1 cellular context compared by ENCODE assay signal in the genomic region with DNA sequence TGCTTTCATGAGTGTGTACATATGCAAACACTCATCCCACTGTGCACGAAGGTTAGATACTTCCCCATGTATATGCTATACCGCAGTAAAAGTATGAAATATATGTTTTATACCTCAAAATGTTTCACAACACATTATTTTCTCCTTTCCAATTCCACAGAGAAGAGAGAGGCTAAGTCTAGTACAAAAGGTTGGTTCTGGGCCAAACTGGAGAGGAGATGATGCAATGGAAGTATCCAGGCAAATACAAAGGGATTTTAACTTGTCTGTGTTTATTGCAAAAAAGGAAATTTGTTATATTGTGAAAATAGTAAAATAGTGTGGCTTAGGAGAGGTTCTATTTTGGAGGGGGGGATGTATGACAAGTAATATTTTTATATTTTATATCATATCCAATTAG.
TF ChIP-seq lines count a peak whose summit lies in the region.

No MANE protein-coding gene starts in this region.

TF ChIP-seq in GM23338, 12 proteins besides CTCF, POLR2A, EP300 and RAD21 (continued from another document):
- TF ChIP-seq, protein P1, sequence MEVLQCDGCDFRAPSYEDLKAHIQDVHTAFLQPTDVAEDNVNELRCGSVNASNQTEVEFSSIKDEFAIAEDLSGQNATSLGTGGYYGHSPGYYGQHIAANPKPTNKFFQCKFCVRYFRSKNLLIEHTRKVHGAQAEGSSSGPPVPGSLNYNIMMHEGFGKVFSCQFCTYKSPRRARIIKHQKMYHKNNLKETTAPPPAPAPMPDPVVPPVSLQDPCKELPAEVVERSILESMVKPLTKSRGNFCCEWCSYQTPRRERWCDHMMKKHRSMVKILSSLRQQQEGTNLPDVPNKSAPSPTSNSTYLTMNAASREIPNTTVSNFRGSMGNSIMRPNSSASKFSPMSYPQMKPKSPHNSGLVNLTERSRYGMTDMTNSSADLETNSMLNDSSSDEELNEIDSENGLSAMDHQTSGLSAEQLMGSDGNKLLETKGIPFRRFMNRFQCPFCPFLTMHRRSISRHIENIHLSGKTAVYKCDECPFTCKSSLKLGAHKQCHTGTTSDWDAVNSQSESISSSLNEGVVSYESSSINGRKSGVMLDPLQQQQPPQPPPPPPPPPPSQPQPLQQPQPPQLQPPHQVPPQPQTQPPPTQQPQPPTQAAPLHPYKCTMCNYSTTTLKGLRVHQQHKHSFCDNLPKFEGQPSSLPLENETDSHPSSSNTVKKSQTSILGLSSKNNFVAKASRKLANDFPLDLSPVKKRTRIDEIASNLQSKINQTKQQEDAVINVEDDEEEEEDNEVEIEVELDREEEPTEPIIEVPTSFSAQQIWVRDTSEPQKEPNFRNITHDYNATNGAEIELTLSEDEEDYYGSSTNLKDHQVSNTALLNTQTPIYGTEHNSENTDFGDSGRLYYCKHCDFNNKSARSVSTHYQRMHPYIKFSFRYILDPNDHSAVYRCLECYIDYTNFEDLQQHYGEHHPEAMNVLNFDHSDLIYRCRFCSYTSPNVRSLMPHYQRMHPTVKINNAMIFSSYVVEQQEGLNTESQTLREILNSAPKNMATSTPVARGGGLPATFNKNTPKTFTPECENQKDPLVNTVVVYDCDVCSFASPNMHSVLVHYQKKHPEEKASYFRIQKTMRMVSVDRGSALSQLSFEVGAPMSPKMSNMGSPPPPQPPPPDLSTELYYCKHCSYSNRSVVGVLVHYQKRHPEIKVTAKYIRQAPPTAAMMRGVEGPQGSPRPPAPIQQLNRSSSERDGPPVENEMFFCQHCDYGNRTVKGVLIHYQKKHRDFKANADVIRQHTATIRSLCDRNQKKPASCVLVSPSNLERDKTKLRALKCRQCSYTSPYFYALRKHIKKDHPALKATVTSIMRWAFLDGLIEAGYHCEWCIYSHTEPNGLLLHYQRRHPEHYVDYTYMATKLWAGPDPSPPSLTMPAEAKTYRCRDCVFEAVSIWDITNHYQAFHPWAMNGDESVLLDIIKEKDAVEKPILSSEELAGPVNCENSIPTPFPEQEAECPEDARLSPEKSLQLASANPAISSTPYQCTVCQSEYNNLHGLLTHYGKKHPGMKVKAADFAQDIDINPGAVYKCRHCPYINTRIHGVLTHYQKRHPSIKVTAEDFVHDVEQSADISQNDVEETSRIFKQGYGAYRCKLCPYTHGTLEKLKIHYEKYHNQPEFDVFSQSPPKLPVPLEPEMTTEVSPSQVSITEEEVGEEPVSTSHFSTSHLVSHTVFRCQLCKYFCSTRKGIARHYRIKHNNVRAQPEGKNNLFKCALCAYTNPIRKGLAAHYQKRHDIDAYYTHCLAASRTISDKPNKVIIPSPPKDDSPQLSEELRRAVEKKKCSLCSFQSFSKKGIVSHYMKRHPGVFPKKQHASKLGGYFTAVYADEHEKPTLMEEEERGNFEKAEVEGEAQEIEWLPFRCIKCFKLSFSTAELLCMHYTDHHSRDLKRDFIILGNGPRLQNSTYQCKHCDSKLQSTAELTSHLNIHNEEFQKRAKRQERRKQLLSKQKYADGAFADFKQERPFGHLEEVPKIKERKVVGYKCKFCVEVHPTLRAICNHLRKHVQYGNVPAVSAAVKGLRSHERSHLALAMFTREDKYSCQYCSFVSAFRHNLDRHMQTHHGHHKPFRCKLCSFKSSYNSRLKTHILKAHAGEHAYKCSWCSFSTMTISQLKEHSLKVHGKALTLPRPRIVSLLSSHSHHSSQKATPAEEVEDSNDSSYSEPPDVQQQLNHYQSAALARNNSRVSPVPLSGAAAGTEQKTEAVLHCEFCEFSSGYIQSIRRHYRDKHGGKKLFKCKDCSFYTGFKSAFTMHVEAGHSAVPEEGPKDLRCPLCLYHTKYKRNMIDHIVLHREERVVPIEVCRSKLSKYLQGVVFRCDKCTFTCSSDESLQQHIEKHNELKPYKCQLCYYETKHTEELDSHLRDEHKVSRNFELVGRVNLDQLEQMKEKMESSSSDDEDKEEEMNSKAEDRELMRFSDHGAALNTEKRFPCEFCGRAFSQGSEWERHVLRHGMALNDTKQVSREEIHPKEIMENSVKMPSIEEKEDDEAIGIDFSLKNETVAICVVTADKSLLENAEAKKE (CRISPR knock-in tag; IDR thresholded peaks at IDR 0.05) = no peak
- TF ChIP-seq STAT1 (IDR thresholded peaks at IDR 0.05; ENCODE audit: unreplicated experiment) (no peak), ZNF114 (CRISPR knock-in tag; IDR thresholded peaks at IDR 0.05) (no peak), CREB1 (CRISPR knock-in tag; IDR thresholded peaks at IDR 0.05; ENCODE audit: low read depth) (no peak), NANOG (IDR thresholded peaks at IDR 0.05; ENCODE audit: borderline replicate concordance) (no peak), EZH2 (IDR thresholded peaks at IDR 0.05; ENCODE audit: low read depth, unreplicated experiment) (no peak), POLR2AphosphoS5 (IDR thresholded peaks at IDR 0.05; ENCODE audit: low read depth) (no peak), ZNF331 (CRISPR knock-in tag; IDR thresholded peaks at IDR 0.05; ENCODE audit: low read depth) (no peak)
- TF ChIP-seq, protein P2, sequence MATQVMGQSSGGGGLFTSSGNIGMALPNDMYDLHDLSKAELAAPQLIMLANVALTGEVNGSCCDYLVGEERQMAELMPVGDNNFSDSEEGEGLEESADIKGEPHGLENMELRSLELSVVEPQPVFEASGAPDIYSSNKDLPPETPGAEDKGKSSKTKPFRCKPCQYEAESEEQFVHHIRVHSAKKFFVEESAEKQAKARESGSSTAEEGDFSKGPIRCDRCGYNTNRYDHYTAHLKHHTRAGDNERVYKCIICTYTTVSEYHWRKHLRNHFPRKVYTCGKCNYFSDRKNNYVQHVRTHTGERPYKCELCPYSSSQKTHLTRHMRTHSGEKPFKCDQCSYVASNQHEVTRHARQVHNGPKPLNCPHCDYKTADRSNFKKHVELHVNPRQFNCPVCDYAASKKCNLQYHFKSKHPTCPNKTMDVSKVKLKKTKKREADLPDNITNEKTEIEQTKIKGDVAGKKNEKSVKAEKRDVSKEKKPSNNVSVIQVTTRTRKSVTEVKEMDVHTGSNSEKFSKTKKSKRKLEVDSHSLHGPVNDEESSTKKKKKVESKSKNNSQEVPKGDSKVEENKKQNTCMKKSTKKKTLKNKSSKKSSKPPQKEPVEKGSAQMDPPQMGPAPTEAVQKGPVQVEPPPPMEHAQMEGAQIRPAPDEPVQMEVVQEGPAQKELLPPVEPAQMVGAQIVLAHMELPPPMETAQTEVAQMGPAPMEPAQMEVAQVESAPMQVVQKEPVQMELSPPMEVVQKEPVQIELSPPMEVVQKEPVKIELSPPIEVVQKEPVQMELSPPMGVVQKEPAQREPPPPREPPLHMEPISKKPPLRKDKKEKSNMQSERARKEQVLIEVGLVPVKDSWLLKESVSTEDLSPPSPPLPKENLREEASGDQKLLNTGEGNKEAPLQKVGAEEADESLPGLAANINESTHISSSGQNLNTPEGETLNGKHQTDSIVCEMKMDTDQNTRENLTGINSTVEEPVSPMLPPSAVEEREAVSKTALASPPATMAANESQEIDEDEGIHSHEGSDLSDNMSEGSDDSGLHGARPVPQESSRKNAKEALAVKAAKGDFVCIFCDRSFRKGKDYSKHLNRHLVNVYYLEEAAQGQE (IDR thresholded peaks at IDR 0.05; ENCODE audit: unreplicated experiment) = no peak
